In the genomic region with DNA sequence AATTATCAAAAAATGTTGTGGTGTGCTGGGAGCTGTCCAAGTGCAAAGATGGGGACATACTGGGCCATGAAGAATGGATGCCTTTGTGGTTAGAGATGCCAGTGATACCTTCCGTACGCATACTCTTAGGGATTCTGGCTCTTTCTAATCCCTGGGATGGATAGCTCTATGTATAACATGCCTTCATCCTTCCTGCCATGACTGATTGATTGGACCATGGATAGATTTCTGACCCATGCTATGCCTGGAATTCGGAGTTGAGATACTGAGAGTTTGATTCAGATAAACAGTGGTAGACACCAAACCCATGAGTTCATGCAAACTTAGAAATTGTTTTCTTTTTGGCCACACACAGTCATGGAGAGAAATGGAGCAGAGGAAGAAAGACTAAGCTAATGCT, we compare ENCODE assay signal across 30 cellular contexts.
"Had no signal": no experiment of that assay in that cellular context is flagged by ENCODE, and none has a peak within 500 bp of the region (broad histone marks: within the 10 kb centered on the region; RNA-seq: fewer than 3 reads in every experiment).

No MANE protein-coding gene starts in this region.

- ATAC-seq: activated CD4-positive, alpha-beta T cell treated with anti-CD3 and anti-CD28 coated beads for 36 hours; activated CD8-positive, alpha-beta memory T cell treated with anti-CD3 and anti-CD28 coated beads, Interleukin-2, amount 10 ng/mL, durations not matched to agents 7 days and 5 days; activated CD8-positive, alpha-beta T cell treated with anti-CD3 and anti-CD28 coated beads, Interleukin-2, amount 10 ng/mL, durations not matched to agents 7 days and 5 days; activated naive CD8-positive, alpha-beta T cell treated with anti-CD3 and anti-CD28 coated beads, Interleukin-2, amount 50 U/mL, for 24 hours; gastrocnemius medialis; naive thymus-derived CD4-positive, alpha-beta T cell; stimulated activated naive B cell treated with anti-CD40 and anti-IgM and Interleukin-4, amounts not matched to agents 10 μg/mL and 1 μg/mL and 100 μg/mL, for 72 hours; upper lobe of right lung had no signal

- H3K9me3 ChIP-seq: esophagus squamous epithelium, gastrocnemius medialis, ovary, sigmoid colon, suprapubic skin, tibial artery, upper lobe of right lung had no signal

- H3K27me3 ChIP-seq: esophagus squamous epithelium, ovary, sigmoid colon, stomach, suprapubic skin, tibial artery, upper lobe of right lung had no signal

- H3K4me3 ChIP-seq: esophagus squamous epithelium, gastrocnemius medialis, left ventricle myocardium inferior, lung, ovary, sigmoid colon, smooth muscle cell, stomach, suprapubic skin, tibial artery, upper lobe of right lung had no signal

- DNase-seq: activated CD4-positive, alpha-beta T cell treated with anti-CD3 and anti-CD28 coated beads for 36 hours; activated CD4-positive, CD25-positive, alpha-beta regulatory T cell; activated CD8-positive, alpha-beta memory T cell treated with anti-CD3 and anti-CD28 coated beads, Interleukin-2, amount 10 ng/mL, durations not matched to agents 7 days and 5 days; activated CD8-positive, alpha-beta T cell treated with anti-CD3 and anti-CD28 coated beads, Interleukin-2, amount 10 ng/mL, durations not matched to agents 7 days and 5 days; activated naive CD8-positive, alpha-beta T cell treated with anti-CD3 and anti-CD28 coated beads, Interleukin-2, amount 50 U/mL, for 24 hours; activated T-cell treated with anti-CD3 and anti-CD28 coated beads, Interleukin-2, amount 50 U/mL, for 48 hours; anterior cingulate cortex; central memory CD4-positive, alpha-beta T cell; dermis blood vessel endothelial cell; effector CD8-positive, alpha-beta T cell; esophagus squamous epithelium; gastrocnemius medialis; glutamatergic neuron; islet precursor cell; left ventricle myocardium inferior; naive thymus-derived CD4-positive, alpha-beta T cell; ovary; retina; sigmoid colon; stimulated activated CD4-positive, alpha-beta T cell treated with anti-CD3 and anti-CD28 coated beads, Interleukin-1b, Interleukin-23, amount 100 ng/mL, for 48 hours; stimulated activated CD4-positive, alpha-beta T cell treated with anti-CD3 and anti-CD28 coated beads, Interleukin-4, amount 100 ng/mL, for 4 hours; stimulated activated CD8-positive, alpha-beta memory T cell treated with anti-CD3 and anti-CD28 coated beads, Interleukin-4, amount 100 ng/mL, for 48 hours; stimulated activated naive B cell treated with anti-CD40 and anti-IgM and Interleukin-4, amounts not matched to agents 10 μg/mL and 1 μg/mL and 100 μg/mL, for 72 hours; stomach; tibial artery; upper lobe of right lung had no signal

- H3K4me1 ChIP-seq: esophagus squamous epithelium, gastrocnemius medialis, left ventricle myocardium inferior, sigmoid colon, stomach, suprapubic skin, tibial artery, upper lobe of right lung had no signal

- H3K27ac ChIP-seq: epithelial cell of prostate, esophagus squamous epithelium, gastrocnemius medialis, left ventricle myocardium inferior, ovary, sigmoid colon, stomach, suprapubic skin, tibial artery, upper lobe of right lung had no signal

- H3K36me3 ChIP-seq: esophagus squamous epithelium, gastrocnemius medialis, left ventricle myocardium inferior, ovary, sigmoid colon, stomach, suprapubic skin, tibial artery, upper lobe of right lung had no signal
